8 cellular contexts compared by ENCODE assay signal in the genomic region with DNA sequence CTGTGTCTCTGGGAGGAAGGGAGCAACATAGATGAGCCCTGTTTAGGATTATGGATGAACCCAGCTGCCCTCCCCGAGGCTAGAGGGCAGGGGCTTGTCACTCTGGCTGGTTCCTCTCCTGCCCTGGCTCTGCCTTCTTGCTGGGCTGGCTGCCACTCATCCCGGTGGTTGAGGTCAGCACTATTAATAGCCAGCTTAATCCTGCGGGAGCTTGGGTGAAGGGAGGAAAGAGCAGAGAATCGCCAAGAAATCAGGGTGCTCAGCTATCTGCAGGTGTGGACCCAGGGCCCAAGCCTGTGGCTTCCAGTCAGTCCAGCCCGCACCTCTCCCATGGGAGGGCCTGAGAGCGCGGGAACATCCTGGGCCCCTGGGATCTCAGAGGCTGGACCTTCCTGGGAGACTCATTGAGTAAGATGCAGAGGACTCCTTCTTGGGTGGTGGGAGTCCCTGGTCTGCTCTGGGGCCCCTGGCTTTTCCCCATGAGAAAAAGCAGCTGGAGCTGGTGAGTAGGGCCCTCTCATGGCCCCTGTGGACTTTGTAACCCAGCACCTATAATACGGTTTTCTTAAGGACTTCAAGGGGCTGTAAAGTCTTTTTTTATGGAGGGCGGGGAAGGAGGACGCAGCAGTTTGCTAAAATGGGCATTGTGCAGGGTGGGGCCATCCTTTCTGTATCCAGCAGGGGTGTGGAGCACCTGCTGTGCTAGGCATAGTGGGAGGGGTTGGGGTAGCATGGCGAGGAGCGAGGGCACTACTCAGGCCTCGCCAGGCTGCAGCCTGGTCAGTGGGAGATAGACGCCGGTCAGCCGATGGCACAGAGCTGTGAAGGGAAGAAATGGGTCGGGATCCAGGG. TPM values are rescaled to one million over a fixed set of nuclear protein-coding genes. Genes with fewer than 3 reads are reported as not detected.
DNase-seq lines count a peak whose midpoint lies in the region; ATAC-seq and TF ChIP-seq lines count a peak whose summit lies in the region.

No MANE protein-coding gene starts in this region.

- no peaks in the 10 kb centered on the region for H3K27me3 Mint-ChIP-seq in activated T-cell treated with anti-CD3 and anti-CD28 coated beads, Interleukin-2, amount 50 U/mL, for 4 hours (ENCODE audit: low read depth)

- peak overlapping the region in 1 of 2 experiments; percentile 44; a peak in 2 of 4 replicates for H3K27ac ChIP-seq in SK-N-SH (ENCODE audit: low read depth in 2 of 2, low read length in 1 of 2)
- no peak overlapping the region for H3K27ac ChIP-seq in foreskin keratinocyte
- H3K27ac ChIP-seq in parathyroid adenoma = no peak overlapping the region

- no peak for TF ChIP-seq CTCF in SK-N-SH (IDR thresholded peaks at IDR 0.05)
- TF ChIP-seq CTCF in foreskin keratinocyte (conservative IDR thresholded peaks at IDR 0.05) = no peak
- no peak for TF ChIP-seq CTCF in parathyroid adenoma (IDR thresholded peaks at IDR 0.05)

- POLR2A ChIA-PET in SK-N-SH (lab: Yijun Ruan, JAX) = interaction anchor here (0.9 to 1.3 kb wide), 2 partner anchors 19 to 28 kb away, joined by 3 to 5 read pairs; a partner anchor contains a TSS

- no peak overlapping the region for H3K4me3 Mint-ChIP-seq in activated T-cell treated with anti-CD3 and anti-CD28 coated beads, Interleukin-2, amount 50 U/mL, for 4 hours

- H3K4me1 ChIP-seq in SK-N-SH (ENCODE audit: control insufficient read depth in 1 of 2, insufficient read depth in 2 of 2, low read depth in 1 of 2, low read length in 1 of 2) = peaks cover 11 to 16% of the 10 kb centered on the region in 2 experiments; a peak in 2 of 4 replicates
- H3K4me1 ChIP-seq in foreskin keratinocyte = peaks cover 6% of the 10 kb centered on the region
- H3K4me1 ChIP-seq in parathyroid adenoma = peaks cover 6% of the 10 kb centered on the region

- DNase-seq in D341Med (ENCODE audit: low spot score) = peak; percentile 51
- peak; percentile 80 for DNase-seq in SK-N-SH
- no peak for DNase-seq in foreskin keratinocyte
- DNase-seq in activated T-cell treated with anti-CD3 and anti-CD28 coated beads, Interleukin-2, amount 50 U/mL, for 4 hours = no peak

- no peaks in the 10 kb centered on the region for H3K9me3 Mint-ChIP-seq in activated T-cell treated with anti-CD3 and anti-CD28 coated beads, Interleukin-2, amount 50 U/mL, for 4 hours

- H3K9me2 ChIP-seq in SK-N-SH = no peaks in the 10 kb centered on the region

- peaks cover 1% of the 10 kb centered on the region for H3K4me1 Mint-ChIP-seq in activated T-cell treated with anti-CD3 and anti-CD28 coated beads, Interleukin-2, amount 50 U/mL, for 4 hours (ENCODE audit: low read depth)

- H3K4me3 ChIP-seq in SK-N-SH (ENCODE audit: low read depth in 2 of 2, low read length in 1 of 2) (no peak overlapping the region), parathyroid adenoma (ENCODE audit: low read depth, low read length) (no peak overlapping the region)

- H3K4me2 ChIP-seq in SK-N-SH = peak overlapping the region; percentile 59
- H3K4me2 ChIP-seq in parathyroid adenoma (ENCODE audit: low read length) = no peak overlapping the region

- peaks cover 2% of the 10 kb centered on the region for H3K36me3 Mint-ChIP-seq in activated T-cell treated with anti-CD3 and anti-CD28 coated beads, Interleukin-2, amount 50 U/mL, for 4 hours (ENCODE audit: insufficient read depth)

- H3F3A ChIP-seq in SK-N-SH (replicated peaks; ENCODE audit: insufficient read depth) = peaks cover 14% of the 10 kb centered on the region

- WGBS in SK-N-SH (ENCODE audit: low lambda C conversion rate) = 77% methylated on average over 17 of the region's 17 CpGs

- CTCF ChIA-PET in SK-N-SH (lab: Yijun Ruan, JAX) = interaction anchor here (0.8 to 9.3 kb wide), 5 partner anchors 12 to 28 kb away, joined by 3 to 58 read pairs (median 3); a partner anchor contains a TSS

- H2AFZ ChIP-seq in SK-N-SH (ENCODE audit: low read depth) (no peak overlapping the region), parathyroid adenoma (peak overlapping the region; percentile 69)

- peak in 1 of 2 experiments; percentile 55; a peak in 1 of 4 replicates for TF ChIP-seq EP300 in SK-N-SH (IDR thresholded peaks at IDR 0.05; ENCODE audit: borderline replicate concordance in 1 of 2, low read depth in 1 of 2, low read length in 1 of 2)

- TF ChIP-seq RAD21 in SK-N-SH (IDR thresholded peaks at IDR 0.05; ENCODE audit: low read length) = 0 out of 2 replicates have a peak, but pooled peaks have one; percentile 2

- H3K36me3 ChIP-seq in SK-N-SH (replicated peaks in 1 of 2; ENCODE audit: control insufficient read depth in 1 of 2, insufficient read depth in 2 of 2, low read length in 1 of 2) (no peaks in the 10 kb centered on the region), parathyroid adenoma (ENCODE audit: control insufficient read depth, insufficient read depth, low read length) (no peaks in the 10 kb centered on the region)

- peak; percentile 11 for ATAC-seq in foreskin keratinocyte
- no peak for ATAC-seq in HG02884 (IDR thresholded peaks at IDR 0.05; ENCODE audit: unreplicated experiment)
- no peak for ATAC-seq in GM19455 (IDR thresholded peaks at IDR 0.05; ENCODE audit: unreplicated experiment)
- no peak for ATAC-seq in GM21737 (IDR thresholded peaks at IDR 0.05; ENCODE audit: unreplicated experiment)
- ATAC-seq in activated T-cell treated with anti-CD3 and anti-CD28 coated beads, Interleukin-2, amount 50 U/mL, for 4 hours = no peak

- H3K9me3 ChIP-seq in SK-N-SH = no peaks in the 10 kb centered on the region
- no peaks in the 10 kb centered on the region for H3K9me3 ChIP-seq in parathyroid adenoma (ENCODE audit: control insufficient read depth, low read length)

- H3K27me3 ChIP-seq in SK-N-SH (ENCODE audit: insufficient read depth) = no peaks in the 10 kb centered on the region
- H3K27me3 ChIP-seq in foreskin keratinocyte = no peaks in the 10 kb centered on the region
- H3K27me3 ChIP-seq in parathyroid adenoma (ENCODE audit: control insufficient read depth, insufficient read depth, low read length) = no peaks in the 10 kb centered on the region

- H3K9ac ChIP-seq in SK-N-SH = no peak overlapping the region
- no peak overlapping the region for H3K9ac ChIP-seq in parathyroid adenoma

- H4K20me1 ChIP-seq in SK-N-SH (ENCODE audit: insufficient read depth) = no peaks in the 10 kb centered on the region

- H3K79me2 ChIP-seq in SK-N-SH (ENCODE audit: insufficient read depth) (no peaks in the 10 kb centered on the region), parathyroid adenoma (peaks cover 2% of the 10 kb centered on the region)

TF ChIP-seq in SK-N-SH, 30 proteins besides CTCF, POLR2A, EP300 and RAD21 (continues in another document):
- TF ChIP-seq, protein P1, sequence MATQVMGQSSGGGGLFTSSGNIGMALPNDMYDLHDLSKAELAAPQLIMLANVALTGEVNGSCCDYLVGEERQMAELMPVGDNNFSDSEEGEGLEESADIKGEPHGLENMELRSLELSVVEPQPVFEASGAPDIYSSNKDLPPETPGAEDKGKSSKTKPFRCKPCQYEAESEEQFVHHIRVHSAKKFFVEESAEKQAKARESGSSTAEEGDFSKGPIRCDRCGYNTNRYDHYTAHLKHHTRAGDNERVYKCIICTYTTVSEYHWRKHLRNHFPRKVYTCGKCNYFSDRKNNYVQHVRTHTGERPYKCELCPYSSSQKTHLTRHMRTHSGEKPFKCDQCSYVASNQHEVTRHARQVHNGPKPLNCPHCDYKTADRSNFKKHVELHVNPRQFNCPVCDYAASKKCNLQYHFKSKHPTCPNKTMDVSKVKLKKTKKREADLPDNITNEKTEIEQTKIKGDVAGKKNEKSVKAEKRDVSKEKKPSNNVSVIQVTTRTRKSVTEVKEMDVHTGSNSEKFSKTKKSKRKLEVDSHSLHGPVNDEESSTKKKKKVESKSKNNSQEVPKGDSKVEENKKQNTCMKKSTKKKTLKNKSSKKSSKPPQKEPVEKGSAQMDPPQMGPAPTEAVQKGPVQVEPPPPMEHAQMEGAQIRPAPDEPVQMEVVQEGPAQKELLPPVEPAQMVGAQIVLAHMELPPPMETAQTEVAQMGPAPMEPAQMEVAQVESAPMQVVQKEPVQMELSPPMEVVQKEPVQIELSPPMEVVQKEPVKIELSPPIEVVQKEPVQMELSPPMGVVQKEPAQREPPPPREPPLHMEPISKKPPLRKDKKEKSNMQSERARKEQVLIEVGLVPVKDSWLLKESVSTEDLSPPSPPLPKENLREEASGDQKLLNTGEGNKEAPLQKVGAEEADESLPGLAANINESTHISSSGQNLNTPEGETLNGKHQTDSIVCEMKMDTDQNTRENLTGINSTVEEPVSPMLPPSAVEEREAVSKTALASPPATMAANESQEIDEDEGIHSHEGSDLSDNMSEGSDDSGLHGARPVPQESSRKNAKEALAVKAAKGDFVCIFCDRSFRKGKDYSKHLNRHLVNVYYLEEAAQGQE (IDR thresholded peaks at IDR 0.05; ENCODE audit: low read depth, low read length) = no peak
- 0 out of 2 replicates have a peak, but pooled peaks have one; percentile 4 for TF ChIP-seq SMC3 (IDR thresholded peaks at IDR 0.05; ENCODE audit: low read depth, low read length)
- peak; percentile 55; the same call in 1 of the 2 replicates for TF ChIP-seq MEF2A (IDR thresholded peaks at IDR 0.05; ENCODE audit: borderline replicate concordance, low read depth)

RNA-seq across cellular contexts. Expression of a gene that starts 27.4 kb away (rescaled TPM):
- polyA plus RNA-seq in SK-N-SH (2012; rRNA removed) = 9.3 and 14.7 TPM in 2 replicates
- 5.6 and 7.1 TPM in 2 replicates for polyA plus RNA-seq in SK-N-SH (2012; cell fraction: cytosol; rRNA removed)
- polyA plus RNA-seq in SK-N-SH (2012; cell fraction: nucleus; rRNA removed) = 15.2 and 18.5 TPM in 2 replicates
- total RNA-seq in foreskin keratinocyte = 3.8 and 4.7 TPM in 2 replicates
- 2.6 and 2.7 TPM in 2 replicates for polyA plus RNA-seq in foreskin keratinocyte
- total RNA-seq in activated T-cell treated with anti-CD3 and anti-CD28 coated beads, Interleukin-2, amount 50 U/mL, for 4 hours = 10 to 100 TPM; 22.8 to 26.1 (median 24.4) TPM

RNA-seq across cellular contexts. Expression of a gene that starts 27.9 kb away (rescaled TPM):
- polyA plus RNA-seq in SK-N-SH (2012; rRNA removed) (5.5 TPM in 2 replicates), foreskin keratinocyte (3.2 and 3.7 TPM in 2 replicates)
- polyA plus RNA-seq in SK-N-SH (2012; cell fraction: cytosol; rRNA removed) = 2.9 and 3.9 TPM in 2 replicates
- 5.9 and 6.8 TPM in 2 replicates for polyA plus RNA-seq in SK-N-SH (2012; cell fraction: nucleus; rRNA removed)
- 7.4 and 7.9 TPM in 2 replicates for total RNA-seq in foreskin keratinocyte
- 1 to 10 TPM; 6.3 to 6.9 (median 6.4) TPM for total RNA-seq in activated T-cell treated with anti-CD3 and anti-CD28 coated beads, Interleukin-2, amount 50 U/mL, for 4 hours

RNA-seq across cellular contexts. Expression of a gene that starts 48.8 kb away (rescaled TPM):
- 17.7 and 21.9 TPM in 2 replicates for polyA plus RNA-seq in SK-N-SH (2012; rRNA removed)
- polyA plus RNA-seq in SK-N-SH (2012; cell fraction: cytosol; rRNA removed) = 15.2 and 18.0 TPM in 2 replicates
- 10.8 and 21.8 TPM in 2 replicates for polyA plus RNA-seq in SK-N-SH (2012; cell fraction: nucleus; rRNA removed)
- total RNA-seq in foreskin keratinocyte = 16.4 and 17.0 TPM in 2 replicates
- 13.6 and 15.1 TPM in 2 replicates for polyA plus RNA-seq in foreskin keratinocyte
- 1 to 10 TPM; 7.0 to 9.1 (median 8.6) TPM for total RNA-seq in activated T-cell treated with anti-CD3 and anti-CD28 coated beads, Interleukin-2, amount 50 U/mL, for 4 hours

RNA-seq across cellular contexts. Expression of a gene that starts 55.2 kb away (rescaled TPM):
- polyA plus RNA-seq in SK-N-SH (2012; rRNA removed) (3.1 and 3.8 TPM in 2 replicates), foreskin keratinocyte (0.57 and 0.59 TPM in 2 replicates)
- polyA plus RNA-seq in SK-N-SH (2012; cell fraction: cytosol; rRNA removed) = 0.62 and 1.2 TPM in 2 replicates
- 20.3 and 22.2 TPM in 2 replicates for polyA plus RNA-seq in SK-N-SH (2012; cell fraction: nucleus; rRNA removed)
- 0.92 and 1.2 TPM in 2 replicates for total RNA-seq in foreskin keratinocyte
- total RNA-seq in activated T-cell treated with anti-CD3 and anti-CD28 coated beads, Interleukin-2, amount 50 U/mL, for 4 hours = 1 to 10 TPM; 2.9 to 6.3 (median 4.6) TPM

Comparison
In these comparisons a context has a peak if more than half of its experiments do, and no peak if none do; other contexts are left out.
1. DNase-seq: peak in D341Med (single experiment) and SK-N-SH (single experiment); none in foreskin keratinocyte (0 of 2) and activated T-cell treated with anti-CD3 and anti-CD28 coated beads, Interleukin-2, amount 50 U/mL, for 4 hours (single experiment).